34 cellular contexts compared by ENCODE assay signal in genomic region chr5:23221838-23222237, GRCh38.
"Had no signal": no experiment of that assay in that cellular context is flagged by ENCODE, and none has a peak within 500 bp of the region (broad histone marks: within the 10 kb centered on the region; RNA-seq: fewer than 3 reads in every experiment).

No MANE protein-coding gene starts in this region.

- DNase-seq: Karpas-422, Kasumi-1, KG1, MG63, MM.1S, MV-4-11, NCI-H1048, NCI-H1092, NCI-H1092 treated with DMSO at 0.1 percent for 48 hours, NCI-H1105, NCI-H1105 treated with DMSO at 0.1 percent for 48 hours, NCI-H1417, NCI-H1417 treated with DMSO at 0.1 percent for 48 hours, NCI-H1436, NCI-H1436 treated with DMSO at 0.1 percent for 48 hours, NCI-H146, NCI-H1694, NCI-H1694 treated with DMSO at 0.1 percent for 48 hours, NCI-H187, NCI-H187 treated with DMSO at 0.1 percent for 48 hours, NCI-H1930, NCI-H2029, NCI-H2029 treated with DMSO at 0.1 percent for 48 hours, NCI-H2081, NCI-H2081 treated with DMSO at 0.1 percent for 48 hours, NCI-H2107, NCI-H2171, NCI-H2171 treated with DMSO at 0.1 percent for 48 hours, NCI-H2227 treated with DMSO at 0.1 percent for 48 hours, NCI-H226, NCI-H345, NCI-H446, NCI-H446 treated with DMSO at 0.1 percent for 48 hours, NCI-H510A had no signal
